ENCODE assay signal across 8 cellular contexts in genomic region chr16:9901-10665, GRCh38. TPM values are rescaled to one million over a fixed set of nuclear protein-coding genes. Genes with fewer than 3 reads are reported as not detected.
DNase-seq lines count a peak whose midpoint lies in the region; TF ChIP-seq lines count a peak whose summit lies in the region.

No MANE protein-coding gene starts in this region.

- H3K36me3 ChIP-seq in Peyer's patch, result no peaks in the 10 kb centered on the region

- H3K4me1 ChIP-seq in Peyer's patch, result no peaks in the 10 kb centered on the region

- H3K9me3 ChIP-seq in Peyer's patch, result no peaks in the 10 kb centered on the region

- no peak overlapping the region for H3K27ac ChIP-seq in Peyer's patch

- no peaks in the 10 kb centered on the region for H3K27me3 ChIP-seq in Peyer's patch

- H3K4me3 ChIP-seq in Peyer's patch (no peak overlapping the region), retinal pigment epithelial cell (ENCODE audit: low read length) (peak overlapping the region; percentile 35)

- no peak for TF ChIP-seq CTCF in Peyer's patch (IDR thresholded peaks at IDR 0.05)
- no peak for TF ChIP-seq CTCF in retinal pigment epithelial cell (conservative IDR thresholded peaks at IDR 0.05; ENCODE audit: low read depth, low read length)

- peak; percentile 1 for DNase-seq in NCI-H748 (lab: John Stamatoyannopoulos, UW; ENCODE audit: unreplicated experiment)
- DNase-seq in NCI-H748 treated with DMSO at 0.1 percent for 48 hours (lab: John Stamatoyannopoulos, UW), result no peak
- peak in 2 of 3 donors; percentile 48 to 62 for DNase-seq in Peyer's patch
- peak; percentile 60 to 65 for DNase-seq in erythroblast (lab: John Stamatoyannopoulos, UW)
- DNase-seq in retinal pigment epithelial cell (ENCODE audit: low read depth), result no peak
- no peak for DNase-seq in ecto neural progenitor cell (ENCODE audit: low spot score)
- no peak for DNase-seq in HPDE6-E6E7 (ENCODE audit: extremely low spot score)
- DNase-seq in KG1 (lab: John Stamatoyannopoulos, UW), result no peak

- TF ChIP-seq POLR2A in Peyer's patch (IDR thresholded peaks at IDR 0.05) (no peak), erythroblast (IDR thresholded peaks at IDR 0.05; ENCODE audit: low read length) (no peak)

RNA-seq across cellular contexts. Expression of gene POLR3K, which starts 43.3 kb away (rescaled TPM):
- 1 to 10 TPM; 2.5 to 6.3 (median 3.3) TPM for total RNA-seq in Peyer's patch

RNA-seq across cellular contexts. Expression of gene SNRNP25, which starts 43.5 kb away (rescaled TPM):
- 10 to 100 TPM in 3 of 4 donors, 1 to 10 TPM in 1; 8.7 to 17.6 (median 14.4) TPM for total RNA-seq in Peyer's patch

Comparison
In these comparisons a context has a peak if more than half of its experiments do, and no peak if none do; other contexts are left out.
1. DNase-seq: peak in NCI-H748 (single experiment), Peyer's patch (2 of 3) and erythroblast (2 of 2); none in NCI-H748 treated with DMSO at 0.1 percent for 48 hours (single experiment), retinal pigment epithelial cell (single experiment), ecto neural progenitor cell (single experiment), HPDE6-E6E7 (single experiment) and KG1 (single experiment).